Comparison of ENCODE assay signal across 10 cellular contexts in genomic region chr3:160562952-160563351, GRCh38. TPM values are rescaled to one million over a fixed set of nuclear protein-coding genes. Genes with fewer than 3 reads are reported as not detected.
DNase-seq lines count a peak whose midpoint lies in the region; ATAC-seq and TF ChIP-seq lines count a peak whose summit lies in the region.
"Had no signal": no experiment of that assay in that cellular context is flagged by ENCODE, and none has a peak within 500 bp of the region (broad histone marks: within the 10 kb centered on the region; RNA-seq: fewer than 3 reads in every experiment).

No MANE protein-coding gene starts in this region.

- intact Hi-C loops in left ventricle myocardium inferior (cut with micrococcal nuclease) (no loop called here), Right ventricle myocardium superior (cut with DNase I) (loop anchor here (10.0 kb wide), 1 partner anchor 192 kb away; the partner anchor contains the start of gene PPM1L), lower lobe of right lung (cut with DNase I) (no loop called here), sigmoid colon (cut with DNase I) (no loop called here)
- intact Hi-C loops in activated T-helper 1 cell treated with anti-CD3 and anti-CD28 coated beads, Interleukin-12 subunit alpha, Interleukin-12 subunit beta, Interleukin-2, Interleukin-4 antibody, amounts not matched to agents 30 ng/mL and 10 ng/mL and 1 ng/mL, durations not matched to agents 14 hours and 24 hours and 36 hours (cut with micrococcal nuclease): loop anchor here (10.0 kb wide), 3 partner anchors 382 to 1758 kb away; partner anchors contain the start of gene MFSD1

- H3K4me3 ChIP-seq in left ventricle myocardium inferior (peak overlapping the region; percentile 82), lower lobe of right lung (peak overlapping the region; percentile 17), sigmoid colon (no peak overlapping the region)

- DNase-seq in left ventricle myocardium inferior: no peak
- no peak for DNase-seq in Right ventricle myocardium superior
- no peak for DNase-seq in activated T-helper 1 cell treated with anti-CD3 and anti-CD28 coated beads, Interleukin-12 subunit alpha, Interleukin-12 subunit beta, Interleukin-2, Interleukin-4 antibody, amounts not matched to agents 30 ng/mL and 10 ng/mL and 1 ng/mL, durations not matched to agents 14 hours and 24 hours and 36 hours (ENCODE audit: low spot score)
- no peak for DNase-seq in lower lobe of right lung
- no peak for DNase-seq in sigmoid colon
- DNase-seq in stimulated activated CD4-positive, alpha-beta T cell treated with anti-CD3 and anti-CD28 coated beads, Interleukin-4, amount 100 ng/mL, for 24 hours: no peak
- DNase-seq in activated CD4-positive, alpha-beta T cell treated with anti-CD3 and anti-CD28 coated beads for 4 hours: no peak
- DNase-seq: COR-L47 had no signal

- H3K9me3 ChIP-seq in left ventricle myocardium inferior (replicated peaks) (no peaks in the 10 kb centered on the region), lower lobe of right lung (no peaks in the 10 kb centered on the region), sigmoid colon (no peaks in the 10 kb centered on the region)

- 84 to 94% methylated on average over 3 of the region's 3 CpGs for WGBS in sigmoid colon, 2 donors

- no peak for TF ChIP-seq CTCF in left ventricle myocardium inferior (IDR thresholded peaks at IDR 0.05; ENCODE audit: borderline replicate concordance)
- no peak for TF ChIP-seq CTCF in lower lobe of right lung (IDR thresholded peaks at IDR 0.05)
- no peak for TF ChIP-seq CTCF in sigmoid colon (IDR thresholded peaks at IDR 0.05)

- no peaks in the 10 kb centered on the region for H3K9me3 Mint-ChIP-seq in activated T-helper 1 cell treated with anti-CD3 and anti-CD28 coated beads, Interleukin-12 subunit alpha, Interleukin-12 subunit beta, Interleukin-2, Interleukin-4 antibody, amounts not matched to agents 30 ng/mL and 10 ng/mL and 1 ng/mL, durations not matched to agents 14 hours and 24 hours and 36 hours

- H3K36me3 ChIP-seq in left ventricle myocardium inferior (no peaks in the 10 kb centered on the region), lower lobe of right lung (no peaks in the 10 kb centered on the region), sigmoid colon (no peaks in the 10 kb centered on the region)

- H3K4me1 Mint-ChIP-seq in activated T-helper 1 cell treated with anti-CD3 and anti-CD28 coated beads, Interleukin-12 subunit alpha, Interleukin-12 subunit beta, Interleukin-2, Interleukin-4 antibody, amounts not matched to agents 30 ng/mL and 10 ng/mL and 1 ng/mL, durations not matched to agents 14 hours and 24 hours and 36 hours (ENCODE audit: low read depth): peaks cover 64% of the 10 kb centered on the region

- TF ChIP-seq POLR2A in sigmoid colon (IDR thresholded peaks at IDR 0.05): no peak

- H3K27me3 Mint-ChIP-seq in activated T-helper 1 cell treated with anti-CD3 and anti-CD28 coated beads, Interleukin-12 subunit alpha, Interleukin-12 subunit beta, Interleukin-2, Interleukin-4 antibody, amounts not matched to agents 30 ng/mL and 10 ng/mL and 1 ng/mL, durations not matched to agents 14 hours and 24 hours and 36 hours (ENCODE audit: insufficient read depth): no peaks in the 10 kb centered on the region

- H3K36me3 Mint-ChIP-seq in activated T-helper 1 cell treated with anti-CD3 and anti-CD28 coated beads, Interleukin-12 subunit alpha, Interleukin-12 subunit beta, Interleukin-2, Interleukin-4 antibody, amounts not matched to agents 30 ng/mL and 10 ng/mL and 1 ng/mL, durations not matched to agents 14 hours and 24 hours and 36 hours (ENCODE audit: low read depth): peaks cover 18% of the 10 kb centered on the region

- H3K4me1 ChIP-seq in left ventricle myocardium inferior (peaks cover 92% of the 10 kb centered on the region), lower lobe of right lung (peaks cover 65% of the 10 kb centered on the region), sigmoid colon (peaks cover 0 to 78% (median 47%) of the 10 kb centered on the region in 4 donors)

- H3K27ac ChIP-seq in left ventricle myocardium inferior (replicated peaks) (no peak overlapping the region), lower lobe of right lung (no peak overlapping the region), sigmoid colon (no peak overlapping the region)

- ATAC-seq in Right ventricle myocardium superior (ENCODE audit: poor library complexity): no peak
- no peak for ATAC-seq in lower lobe of right lung
- ATAC-seq in HG02870 (IDR thresholded peaks at IDR 0.05; ENCODE audit: unreplicated experiment): no peak
- ATAC-seq: left lobe of liver had no signal

- H3K4me3 Mint-ChIP-seq in activated T-helper 1 cell treated with anti-CD3 and anti-CD28 coated beads, Interleukin-12 subunit alpha, Interleukin-12 subunit beta, Interleukin-2, Interleukin-4 antibody, amounts not matched to agents 30 ng/mL and 10 ng/mL and 1 ng/mL, durations not matched to agents 14 hours and 24 hours and 36 hours: peak overlapping the region; percentile 93

- H3K27me3 ChIP-seq in left ventricle myocardium inferior (ENCODE audit: low read depth) (no peaks in the 10 kb centered on the region), lower lobe of right lung (ENCODE audit: low read depth) (no peaks in the 10 kb centered on the region), sigmoid colon (no peaks in the 10 kb centered on the region)

- no peak for TF ChIP-seq EP300 in sigmoid colon (IDR thresholded peaks at IDR 0.05)

- no peak overlapping the region for H3K27ac Mint-ChIP-seq in activated T-helper 1 cell treated with anti-CD3 and anti-CD28 coated beads, Interleukin-12 subunit alpha, Interleukin-12 subunit beta, Interleukin-2, Interleukin-4 antibody, amounts not matched to agents 30 ng/mL and 10 ng/mL and 1 ng/mL, durations not matched to agents 14 hours and 24 hours and 36 hours

RNA-seq across cellular contexts. Expression of gene KPNA4, which starts 2.4 kb away (rescaled TPM):
- total RNA-seq in left ventricle myocardium inferior (130 TPM), Right ventricle myocardium superior (114 TPM), lower lobe of right lung (61.6 TPM), sigmoid colon (10 to 100 TPM; 45.4 to 52.8 (median 49.2) TPM)
- 73.5 and 77.7 TPM in 2 replicates for total RNA-seq in activated T-helper 1 cell treated with anti-CD3 and anti-CD28 coated beads, Interleukin-12 subunit alpha, Interleukin-12 subunit beta, Interleukin-2, Interleukin-4 antibody, amounts not matched to agents 30 ng/mL and 10 ng/mL and 1 ng/mL, durations not matched to agents 14 hours and 24 hours and 36 hours
- 10 to 100 TPM; 15.0 to 17.3 (median 15.1) TPM for polyA plus RNA-seq in sigmoid colon

Comparison
In these comparisons a context has a peak if more than half of its experiments do, and no peak if none do; other contexts are left out.
1. intact Hi-C loops: an anchor here in Right ventricle myocardium superior (10.0 kb wide) and activated T-helper 1 cell treated with anti-CD3 and anti-CD28 coated beads, Interleukin-12 subunit alpha, Interleukin-12 subunit beta, Interleukin-2, Interleukin-4 antibody, amounts not matched to agents 30 ng/mL and 10 ng/mL and 1 ng/mL, durations not matched to agents 14 hours and 24 hours and 36 hours (10.0 kb wide); none called in left ventricle myocardium inferior, lower lobe of right lung and sigmoid colon.
2. H3K4me3 ChIP-seq: peak in left ventricle myocardium inferior (single experiment) and lower lobe of right lung (single experiment); none in sigmoid colon (0 of 4).